ENCODE assay signal across 15 cellular contexts in genomic region chr3:129525341-129525968, GRCh38. TPM values are rescaled to one million over a fixed set of nuclear protein-coding genes. Genes with fewer than 3 reads are reported as not detected.
DNase-seq lines count a peak whose midpoint lies in the region; ATAC-seq, FAIRE-seq and TF ChIP-seq lines count a peak whose summit lies in the region.
"Had no signal": no experiment of that assay in that cellular context is flagged by ENCODE, and none has a peak within 500 bp of the region (broad histone marks: within the 10 kb centered on the region; RNA-seq: fewer than 3 reads in every experiment).

No MANE protein-coding gene starts in this region.

- H2BK120ac ChIP-seq in IMR-90 (ENCODE audit: low read depth, low read length) = no peak overlapping the region; the same call in 1 of the 2 replicates

- intact Hi-C loops in IMR-90 (cut with micrococcal nuclease) = no loop called here

- peaks cover 14 to 21% (median 20%) of the 10 kb centered on the region in 3 donors for H3K4me1 Mint-ChIP-seq in naive B cell

- no peak overlapping the region for H3K23ac ChIP-seq in IMR-90 (ENCODE audit: low read depth, low read length)

- no CpG with 5 or more reads among the region's 8 CpGs for WGBS in IMR-90 (ENCODE audit: extremely low coverage in 2 of 2, insufficient read length in 1 of 2), 2 experiments

- CTCF ChIA-PET in IMR-90 (lab: Yijun Ruan, JAX) = no interaction called here

- H3K9me1 ChIP-seq in IMR-90 (ENCODE audit: insufficient read depth, low read length) = peaks cover 5% of the 10 kb centered on the region

- H2AK9ac ChIP-seq in IMR-90 (replicated peaks; ENCODE audit: low read depth, low read length, poor library complexity) = peak overlapping the region; percentile 86

- H3K79me1 ChIP-seq in IMR-90 (ENCODE audit: low read depth in 1 of 2, low read length in 2 of 2) = no peaks in the 10 kb centered on the region

- POLR2A ChIA-PET in IMR-90 (lab: Charles Lee; ENCODE audit: unreplicated experiment) = no interaction called here

- ATAC-seq in IMR-90 (ENCODE audit: low read depth) (peak; percentile 75), naive B cell (ENCODE audit: low read depth in 2 of 2) (no peak), GM19351 (IDR thresholded peaks at IDR 0.05; ENCODE audit: unreplicated experiment) (no peak)
- ATAC-seq: activated T-cell treated with anti-CD3 and anti-CD28 coated beads, Interleukin-2, amount 50 U/mL, for 4 hours had no signal

- H4K20me1 ChIP-seq in IMR-90 (ENCODE audit: insufficient read depth, low read length) = no peaks in the 10 kb centered on the region

- no peak for TF ChIP-seq CTCF in IMR-90 (conservative IDR thresholded peaks at IDR 0.05; ENCODE audit: low read depth, low read length)
- TF ChIP-seq CTCF in bronchial epithelial cell (IDR thresholded peaks at IDR 0.05; ENCODE audit: insufficient read depth, low read length, severe bottlenecking) = no peak

- no peak overlapping the region for H3K9ac ChIP-seq in IMR-90 (ENCODE audit: low read depth, low read length)

- H4K91ac ChIP-seq in IMR-90 (ENCODE audit: insufficient read depth, low read depth, low read length) = peak overlapping the region; percentile 17; the same call in 1 of the 2 replicates

- H3K18ac ChIP-seq in IMR-90 (ENCODE audit: low read depth, low read length) = peak overlapping the region; percentile 34; the same call in 1 of the 2 replicates

- H3K27me3 ChIP-seq in IMR-90 (ENCODE audit: control insufficient read depth, insufficient read depth, low read length) (no peaks in the 10 kb centered on the region), bronchial epithelial cell (ENCODE audit: control insufficient read depth, insufficient read depth, low read length) (no peaks in the 10 kb centered on the region)
- H3K27me3 ChIP-seq: pancreas had no signal

- H3K36me3 Mint-ChIP-seq in naive B cell = no peaks in the 10 kb centered on the region

- H3K56ac ChIP-seq in IMR-90 (ENCODE audit: extremely low read depth, insufficient read depth, low read length) = no peak overlapping the region

- H2BK15ac ChIP-seq in IMR-90 (ENCODE audit: low read depth, low read length) = peak overlapping the region; percentile 21; the same call in 1 of the 3 replicates

- 0 out of 2 replicates have a peak overlapping the region, but pooled peaks have one; percentile 45 for H3K14ac ChIP-seq in IMR-90 (replicated peaks; ENCODE audit: low read depth, low read length)

- peak overlapping the region; percentile 46 for H2BK5ac ChIP-seq in IMR-90 (ENCODE audit: low read depth, low read length, poor library complexity, severe bottlenecking)

- TF ChIP-seq POLR2A in IMR-90 (IDR thresholded peaks at IDR 0.05; ENCODE audit: low read depth, low read length) = no peak

- H3K9me3 Mint-ChIP-seq in naive B cell = no peaks in the 10 kb centered on the region
- H3K9me3 Mint-ChIP-seq: activated T-cell treated with anti-CD3 and anti-CD28 coated beads, Interleukin-2, amount 50 U/mL, for 4 hours had no signal

- H3K4me3 ChIP-seq in IMR-90 (ENCODE audit: insufficient read depth, low read depth, low read length) = no peak overlapping the region
- H3K4me3 ChIP-seq in bronchial epithelial cell (ENCODE audit: low read depth, low read length) = no peak overlapping the region
- H3K4me3 ChIP-seq: pancreas had no signal

- dilution Hi-C loops in IMR-90 (cut with HindIII; ENCODE audit: low sequenced_read_pairs, unreplicated experiment) = no loop called here

- H2AK5ac ChIP-seq in IMR-90 (ENCODE audit: low read depth, low read length) = peak overlapping the region; percentile 20; the same call in 1 of the 2 replicates

- no peak overlapping the region for H3K4me2 ChIP-seq in IMR-90 (ENCODE audit: low read depth, low read length)

- 0 out of 2 replicates have a peak, but pooled peaks have one; percentile 13 for TF ChIP-seq RAD21 in IMR-90 (IDR thresholded peaks at IDR 0.05; ENCODE audit: low read length)

- H3K27ac ChIP-seq in IMR-90 (ENCODE audit: insufficient read depth, low read length) = no peak overlapping the region
- H3K27ac ChIP-seq: pancreas had no signal

- in situ Hi-C loops in IMR-90 (cut with MboI; ENCODE audit: low sequenced_read_pairs) = no loop called here

- H3K4me1 ChIP-seq in IMR-90 (ENCODE audit: control insufficient read depth, insufficient read depth, low read length) = peaks cover 10% of the 10 kb centered on the region
- H3K4me1 ChIP-seq: pancreas had no signal

- peak overlapping the region in 1 of 8 donors; percentile 29 for H3K4me3 Mint-ChIP-seq in naive B cell
- H3K4me3 Mint-ChIP-seq: activated T-cell treated with anti-CD3 and anti-CD28 coated beads, Interleukin-2, amount 50 U/mL, for 4 hours had no signal

- no TSS peak for BruUV-seq in IMR-90 (replicated peaks; lab: Mats Ljungman, UMichigan)

- H3K27me3 Mint-ChIP-seq in naive B cell = no peaks in the 10 kb centered on the region

- peak; percentile 70 for FAIRE-seq in bronchial epithelial cell (lab: Jason Lieb, UNC)
- FAIRE-seq: pancreas had no signal

- H3K36me3 ChIP-seq in IMR-90 (ENCODE audit: control insufficient read depth, insufficient read depth, low read length) (no peaks in the 10 kb centered on the region), bronchial epithelial cell (ENCODE audit: control insufficient read depth, insufficient read depth, low read length) (no peaks in the 10 kb centered on the region)
- H3K36me3 ChIP-seq: pancreas had no signal

- H3K4ac ChIP-seq in IMR-90 (ENCODE audit: low read depth, low read length) = peak overlapping the region; percentile 5

- peak overlapping the region; percentile 79 for H2AFZ ChIP-seq in IMR-90 (replicated peaks; ENCODE audit: low read length, poor library complexity)

- DNase-seq in Daoy (ENCODE audit: low read depth) = peak; percentile 40
- DNase-seq in IMR-90 = peak; percentile 79
- peak; percentile 66 for DNase-seq in bronchial epithelial cell (ENCODE audit: low read depth)
- DNase-seq in naive B cell = no peak
- no peak for DNase-seq in NCI-H2227 treated with DMSO at 0.1 percent for 48 hours (lab: John Stamatoyannopoulos, UW)
- DNase-seq in NCI-H1417 (lab: John Stamatoyannopoulos, UW) = no peak
- DNase-seq: activated T-cell treated with anti-CD3 and anti-CD28 coated beads, Interleukin-2, amount 50 U/mL, for 4 hours; NCI-H2029; stimulated activated naive CD4-positive, alpha-beta T cell treated with Interleukin-2 at 50 U/mL for 16 hours; T-helper 9 cell had no signal

- H4K5ac ChIP-seq in IMR-90 (ENCODE audit: low read depth, low read length) = peak overlapping the region; percentile 87; the same call in 1 of the 2 replicates

- H2BK20ac ChIP-seq in IMR-90 (ENCODE audit: low read depth, low read length) = peak overlapping the region; percentile 51

- peak overlapping the region; percentile 61 to 92 (median 71) for H3K27ac Mint-ChIP-seq in naive B cell

- peak overlapping the region in 1 of 2 experiments; percentile 6; a peak in 1 of 4 replicates for H4K8ac ChIP-seq in IMR-90 (ENCODE audit: low read depth in 2 of 2, low read length in 2 of 2)

- no peaks in the 10 kb centered on the region for H3K9me3 ChIP-seq in IMR-90 (ENCODE audit: control insufficient read depth, insufficient read depth, low read length)
- H3K9me3 ChIP-seq: pancreas had no signal

TF ChIP-seq in IMR-90, 13 proteins besides CTCF, POLR2A, EP300 and RAD21:
- no peak for TF ChIP-seq SMC3 (IDR thresholded peaks at IDR 0.05; ENCODE audit: low read depth, low read length)
- no peak for TF ChIP-seq CHD1 (IDR thresholded peaks at IDR 0.05; ENCODE audit: low read depth, low read length)
- no peak for TF ChIP-seq BHLHE40 (IDR thresholded peaks at IDR 0.05; ENCODE audit: low read depth, low read length)
- peak; percentile 38; the same call in 1 of the 2 replicates for TF ChIP-seq FOS (IDR thresholded peaks at IDR 0.05; ENCODE audit: low read depth, low read length)

RNA-seq across cellular contexts. Expression of gene RHO, which starts 3.0 kb away (rescaled TPM):
- not detected in 2 replicates for total RNA-seq in Daoy (2014; rRNA removed; shearing (Covaris generic))
- total RNA-seq in IMR-90 (2012; rRNA removed) (not detected in 2 replicates), bronchial epithelial cell (not detected in 2 replicates)
- polyA plus RNA-seq in IMR-90 (2012; rRNA removed) (not detected in 2 replicates), naive B cell (ENCODE audit: low read depth in 6 of 6) (not detected)
- not detected in 2 replicates for polyA plus RNA-seq in IMR-90 (2012; cell fraction: cytosol; rRNA removed)
- polyA plus RNA-seq in IMR-90 (2012; cell fraction: nucleus; rRNA removed; ENCODE audit: low replicate concordance) = 0.03 TPM in 1 of 2 replicates, not detected in the other
- total RNA-seq: activated T-cell treated with anti-CD3 and anti-CD28 coated beads, Interleukin-2, amount 50 U/mL, for 4 hours; cerebellum; HT-29; left lobe of liver; pancreas had no signal

RNA-seq across cellular contexts. Expression of gene H1-8, which starts 17.5 kb away (rescaled TPM):
- not detected in 2 replicates for total RNA-seq in Daoy (2014; rRNA removed; shearing (Covaris generic))
- total RNA-seq in IMR-90 (2012; rRNA removed) (not detected in 2 replicates), bronchial epithelial cell (not detected in 2 replicates)
- polyA plus RNA-seq in IMR-90 (2012; rRNA removed) (not detected in 2 replicates), naive B cell (ENCODE audit: low read depth in 6 of 6) (not detected)
- not detected in 2 replicates for polyA plus RNA-seq in IMR-90 (2012; cell fraction: cytosol; rRNA removed)
- polyA plus RNA-seq in IMR-90 (2012; cell fraction: nucleus; rRNA removed; ENCODE audit: low replicate concordance) = not detected in 2 replicates
- total RNA-seq: activated T-cell treated with anti-CD3 and anti-CD28 coated beads, Interleukin-2, amount 50 U/mL, for 4 hours; cerebellum; HT-29; left lobe of liver; pancreas had no signal
- polyA plus RNA-seq: pancreas had no signal

Comparison
In these comparisons a context has a peak if more than half of its experiments do, and no peak if none do; other contexts are left out.
1. DNase-seq: peak in Daoy (single experiment), IMR-90 (single experiment) and bronchial epithelial cell (single experiment); none in naive B cell (single experiment), NCI-H2227 treated with DMSO at 0.1 percent for 48 hours (single experiment) and NCI-H1417 (0 of 3).